12 cellular contexts compared by ENCODE assay signal in genomic region chr10:97138777-97139317, GRCh38. TPM values are rescaled to one million over a fixed set of nuclear protein-coding genes. Genes with fewer than 3 reads are reported as not detected.
"Had no signal": no experiment of that assay in that cellular context is flagged by ENCODE, and none has a peak within 500 bp of the region (broad histone marks: within the 10 kb centered on the region; RNA-seq: fewer than 3 reads in every experiment).

No MANE protein-coding gene starts in this region.

- H3K4me3 ChIP-seq: psoas muscle, stomach, thoracic aorta had no signal

- H3K36me3 Mint-ChIP-seq: naive B cell had no signal

- H3K9me3 Mint-ChIP-seq: activated CD8-positive, alpha-beta T cell treated with anti-CD3 and anti-CD28 coated beads for 36 hours; naive B cell had no signal

- H3K4me1 ChIP-seq: foreskin keratinocyte, psoas muscle, stomach had no signal

- H3K4me3 Mint-ChIP-seq: activated CD4-positive, alpha-beta T cell treated with anti-CD3 and anti-CD28 coated beads for 36 hours; activated CD8-positive, alpha-beta T cell treated with anti-CD3 and anti-CD28 coated beads for 36 hours; naive B cell had no signal

- H3K27ac ChIP-seq: foreskin keratinocyte, psoas muscle, stomach, thoracic aorta had no signal

- ATAC-seq: activated CD4-positive, alpha-beta T cell treated with anti-CD3 and anti-CD28 coated beads for 36 hours; activated CD8-positive, alpha-beta T cell treated with anti-CD3 and anti-CD28 coated beads for 36 hours; foreskin keratinocyte; psoas muscle had no signal

- H3K9me3 ChIP-seq: psoas muscle, stomach, thoracic aorta had no signal

- H3K36me3 ChIP-seq: stomach, thoracic aorta had no signal

- H3K4me1 Mint-ChIP-seq: activated CD4-positive, alpha-beta T cell treated with anti-CD3 and anti-CD28 coated beads for 36 hours; naive B cell had no signal

- H3K27ac Mint-ChIP-seq: activated CD4-positive, alpha-beta T cell treated with anti-CD3 and anti-CD28 coated beads for 36 hours; activated CD8-positive, alpha-beta T cell treated with anti-CD3 and anti-CD28 coated beads for 36 hours; naive B cell had no signal

- DNase-seq: activated CD4-positive, alpha-beta T cell treated with anti-CD3 and anti-CD28 coated beads for 36 hours; activated CD8-positive, alpha-beta memory T cell treated with anti-CD3 and anti-CD28 coated beads, Interleukin-2, amount 50 U/mL, for 4 hours; activated CD8-positive, alpha-beta T cell treated with anti-CD3 and anti-CD28 coated beads for 36 hours; activated naive CD4-positive, alpha-beta T cell; foreskin keratinocyte; islet precursor cell; midbrain; naive B cell; psoas muscle; stimulated activated CD4-positive, alpha-beta T cell treated with anti-CD3 and anti-CD28 coated beads, Interleukin-4, amount 100 ng/mL, for 4 hours; stomach had no signal

RNA-seq across cellular contexts. Expression of gene SLIT1, which starts 46.9 kb away (rescaled TPM):
- total RNA-seq: foreskin keratinocyte had no signal
